1 cellular context compared by ENCODE assay signal in genomic region chr20:35284267-35284991, GRCh38.
A peak's percentile ranks its signal among the peaks of the same experiment; 100 is the strongest.
TF ChIP-seq lines count a peak whose summit lies in the region.

Gene EIF6, minus strand, starts transcription at chr20:35284772. Its CDS starts 285 bp downstream, at chr20:35284487.

TF ChIP-seq in HepG2, 621 proteins besides CTCF, POLR2A, EP300 and RAD21 (continued from another document and continues in another):
- TF ChIP-seq, protein P1, sequence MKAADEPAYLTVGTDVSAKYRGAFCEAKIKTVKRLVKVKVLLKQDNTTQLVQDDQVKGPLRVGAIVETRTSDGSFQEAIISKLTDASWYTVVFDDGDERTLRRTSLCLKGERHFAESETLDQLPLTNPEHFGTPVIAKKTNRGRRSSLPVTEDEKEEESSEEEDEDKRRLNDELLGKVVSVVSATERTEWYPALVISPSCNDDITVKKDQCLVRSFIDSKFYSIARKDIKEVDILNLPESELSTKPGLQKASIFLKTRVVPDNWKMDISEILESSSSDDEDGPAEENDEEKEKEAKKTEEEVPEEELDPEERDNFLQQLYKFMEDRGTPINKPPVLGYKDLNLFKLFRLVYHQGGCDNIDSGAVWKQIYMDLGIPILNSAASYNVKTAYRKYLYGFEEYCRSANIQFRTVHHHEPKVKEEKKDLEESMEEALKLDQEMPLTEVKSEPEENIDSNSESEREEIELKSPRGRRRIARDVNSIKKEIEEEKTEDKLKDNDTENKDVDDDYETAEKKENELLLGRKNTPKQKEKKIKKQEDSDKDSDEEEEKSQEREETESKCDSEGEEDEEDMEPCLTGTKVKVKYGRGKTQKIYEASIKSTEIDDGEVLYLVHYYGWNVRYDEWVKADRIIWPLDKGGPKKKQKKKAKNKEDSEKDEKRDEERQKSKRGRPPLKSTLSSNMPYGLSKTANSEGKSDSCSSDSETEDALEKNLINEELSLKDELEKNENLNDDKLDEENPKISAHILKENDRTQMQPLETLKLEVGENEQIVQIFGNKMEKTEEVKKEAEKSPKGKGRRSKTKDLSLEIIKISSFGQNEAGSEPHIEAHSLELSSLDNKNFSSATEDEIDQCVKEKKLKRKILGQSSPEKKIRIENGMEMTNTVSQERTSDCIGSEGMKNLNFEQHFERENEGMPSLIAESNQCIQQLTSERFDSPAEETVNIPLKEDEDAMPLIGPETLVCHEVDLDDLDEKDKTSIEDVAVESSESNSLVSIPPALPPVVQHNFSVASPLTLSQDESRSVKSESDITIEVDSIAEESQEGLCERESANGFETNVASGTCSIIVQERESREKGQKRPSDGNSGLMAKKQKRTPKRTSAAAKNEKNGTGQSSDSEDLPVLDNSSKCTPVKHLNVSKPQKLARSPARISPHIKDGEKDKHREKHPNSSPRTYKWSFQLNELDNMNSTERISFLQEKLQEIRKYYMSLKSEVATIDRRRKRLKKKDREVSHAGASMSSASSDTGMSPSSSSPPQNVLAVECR (CRISPR knock-in tag; IDR thresholded peaks at IDR 0.05; ENCODE audit: borderline replicate concordance), result peak; percentile 97
- TF ChIP-seq ZBTB8A (CRISPR knock-in tag; IDR thresholded peaks at IDR 0.05; ENCODE audit: borderline replicate concordance, low read depth) (no peak), JUNB (CRISPR knock-in tag; IDR thresholded peaks at IDR 0.05; ENCODE audit: borderline replicate concordance) (peak; percentile 63; the same call in 1 of the 2 replicates), HNRNPUL1 (IDR thresholded peaks at IDR 0.05; ENCODE audit: low read depth, low read length) (no peak), ESRRA (CRISPR knock-in tag; IDR thresholded peaks at IDR 0.05; ENCODE audit: low read depth) (peak; percentile 58), ZNF615 (CRISPR knock-in tag; IDR thresholded peaks at IDR 0.05; ENCODE audit: borderline replicate concordance) (peak; percentile 99), TBP (CRISPR knock-in tag; IDR thresholded peaks at IDR 0.05) (no peak), KMT2A (CRISPR knock-in tag; IDR thresholded peaks at IDR 0.05) (peak; percentile 89), ZSCAN20 (CRISPR knock-in tag; IDR thresholded peaks at IDR 0.05; ENCODE audit: borderline replicate concordance) (no peak), SNRNP70 (IDR thresholded peaks at IDR 0.05; ENCODE audit: low read depth, low read length) (no peak), ZNF333 (CRISPR knock-in tag; IDR thresholded peaks at IDR 0.05; ENCODE audit: borderline replicate concordance) (no peak; the same call in 1 of the 2 replicates), CENPX (CRISPR knock-in tag; IDR thresholded peaks at IDR 0.05) (no peak), ZBTB46 (CRISPR knock-in tag; IDR thresholded peaks at IDR 0.05; ENCODE audit: borderline replicate concordance) (no peak), UBTF (CRISPR knock-in tag; IDR thresholded peaks at IDR 0.05) (peak; percentile 97), RARG (CRISPR knock-in tag; IDR thresholded peaks at IDR 0.05; ENCODE audit: low read depth) (no peak), ZNF780A (CRISPR knock-in tag; IDR thresholded peaks at IDR 0.05) (peak; percentile 82), USF2 (IDR thresholded peaks at IDR 0.05; ENCODE audit: low read depth, low read length) (no peak), USF2 (CRISPR knock-in tag; IDR thresholded peaks at IDR 0.05; ENCODE audit: borderline replicate concordance) (peak; percentile 51; the same call in 1 of the 2 replicates), ZSCAN12 (CRISPR knock-in tag; IDR thresholded peaks at IDR 0.05) (no peak), ARHGAP35 (CRISPR knock-in tag; IDR thresholded peaks at IDR 0.05; ENCODE audit: borderline replicate concordance) (peak; percentile 93)
- TF ChIP-seq, protein P2, sequence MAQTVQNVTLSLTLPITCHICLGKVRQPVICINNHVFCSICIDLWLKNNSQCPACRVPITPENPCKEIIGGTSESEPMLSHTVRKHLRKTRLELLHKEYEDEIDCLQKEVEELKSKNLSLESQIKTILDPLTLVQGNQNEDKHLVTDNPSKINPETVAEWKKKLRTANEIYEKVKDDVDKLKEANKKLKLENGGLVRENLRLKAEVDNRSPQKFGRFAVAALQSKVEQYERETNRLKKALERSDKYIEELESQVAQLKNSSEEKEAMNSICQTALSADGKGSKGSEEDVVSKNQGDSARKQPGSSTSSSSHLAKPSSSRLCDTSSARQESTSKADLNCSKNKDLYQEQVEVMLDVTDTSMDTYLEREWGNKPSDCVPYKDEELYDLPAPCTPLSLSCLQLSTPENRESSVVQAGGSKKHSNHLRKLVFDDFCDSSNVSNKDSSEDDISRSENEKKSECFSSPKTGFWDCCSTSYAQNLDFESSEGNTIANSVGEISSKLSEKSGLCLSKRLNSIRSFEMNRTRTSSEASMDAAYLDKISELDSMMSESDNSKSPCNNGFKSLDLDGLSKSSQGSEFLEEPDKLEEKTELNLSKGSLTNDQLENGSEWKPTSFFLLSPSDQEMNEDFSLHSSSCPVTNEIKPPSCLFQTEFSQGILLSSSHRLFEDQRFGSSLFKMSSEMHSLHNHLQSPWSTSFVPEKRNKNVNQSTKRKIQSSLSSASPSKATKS (CRISPR knock-in tag; IDR thresholded peaks at IDR 0.05), result no peak
- TF ChIP-seq, protein P3, sequence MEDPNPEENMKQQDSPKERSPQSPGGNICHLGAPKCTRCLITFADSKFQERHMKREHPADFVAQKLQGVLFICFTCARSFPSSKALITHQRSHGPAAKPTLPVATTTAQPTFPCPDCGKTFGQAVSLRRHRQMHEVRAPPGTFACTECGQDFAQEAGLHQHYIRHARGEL (CRISPR knock-in tag; IDR thresholded peaks at IDR 0.05), result 0 out of 2 replicates have a peak, but pooled peaks have one; percentile 50
- TF ChIP-seq, protein P4, sequence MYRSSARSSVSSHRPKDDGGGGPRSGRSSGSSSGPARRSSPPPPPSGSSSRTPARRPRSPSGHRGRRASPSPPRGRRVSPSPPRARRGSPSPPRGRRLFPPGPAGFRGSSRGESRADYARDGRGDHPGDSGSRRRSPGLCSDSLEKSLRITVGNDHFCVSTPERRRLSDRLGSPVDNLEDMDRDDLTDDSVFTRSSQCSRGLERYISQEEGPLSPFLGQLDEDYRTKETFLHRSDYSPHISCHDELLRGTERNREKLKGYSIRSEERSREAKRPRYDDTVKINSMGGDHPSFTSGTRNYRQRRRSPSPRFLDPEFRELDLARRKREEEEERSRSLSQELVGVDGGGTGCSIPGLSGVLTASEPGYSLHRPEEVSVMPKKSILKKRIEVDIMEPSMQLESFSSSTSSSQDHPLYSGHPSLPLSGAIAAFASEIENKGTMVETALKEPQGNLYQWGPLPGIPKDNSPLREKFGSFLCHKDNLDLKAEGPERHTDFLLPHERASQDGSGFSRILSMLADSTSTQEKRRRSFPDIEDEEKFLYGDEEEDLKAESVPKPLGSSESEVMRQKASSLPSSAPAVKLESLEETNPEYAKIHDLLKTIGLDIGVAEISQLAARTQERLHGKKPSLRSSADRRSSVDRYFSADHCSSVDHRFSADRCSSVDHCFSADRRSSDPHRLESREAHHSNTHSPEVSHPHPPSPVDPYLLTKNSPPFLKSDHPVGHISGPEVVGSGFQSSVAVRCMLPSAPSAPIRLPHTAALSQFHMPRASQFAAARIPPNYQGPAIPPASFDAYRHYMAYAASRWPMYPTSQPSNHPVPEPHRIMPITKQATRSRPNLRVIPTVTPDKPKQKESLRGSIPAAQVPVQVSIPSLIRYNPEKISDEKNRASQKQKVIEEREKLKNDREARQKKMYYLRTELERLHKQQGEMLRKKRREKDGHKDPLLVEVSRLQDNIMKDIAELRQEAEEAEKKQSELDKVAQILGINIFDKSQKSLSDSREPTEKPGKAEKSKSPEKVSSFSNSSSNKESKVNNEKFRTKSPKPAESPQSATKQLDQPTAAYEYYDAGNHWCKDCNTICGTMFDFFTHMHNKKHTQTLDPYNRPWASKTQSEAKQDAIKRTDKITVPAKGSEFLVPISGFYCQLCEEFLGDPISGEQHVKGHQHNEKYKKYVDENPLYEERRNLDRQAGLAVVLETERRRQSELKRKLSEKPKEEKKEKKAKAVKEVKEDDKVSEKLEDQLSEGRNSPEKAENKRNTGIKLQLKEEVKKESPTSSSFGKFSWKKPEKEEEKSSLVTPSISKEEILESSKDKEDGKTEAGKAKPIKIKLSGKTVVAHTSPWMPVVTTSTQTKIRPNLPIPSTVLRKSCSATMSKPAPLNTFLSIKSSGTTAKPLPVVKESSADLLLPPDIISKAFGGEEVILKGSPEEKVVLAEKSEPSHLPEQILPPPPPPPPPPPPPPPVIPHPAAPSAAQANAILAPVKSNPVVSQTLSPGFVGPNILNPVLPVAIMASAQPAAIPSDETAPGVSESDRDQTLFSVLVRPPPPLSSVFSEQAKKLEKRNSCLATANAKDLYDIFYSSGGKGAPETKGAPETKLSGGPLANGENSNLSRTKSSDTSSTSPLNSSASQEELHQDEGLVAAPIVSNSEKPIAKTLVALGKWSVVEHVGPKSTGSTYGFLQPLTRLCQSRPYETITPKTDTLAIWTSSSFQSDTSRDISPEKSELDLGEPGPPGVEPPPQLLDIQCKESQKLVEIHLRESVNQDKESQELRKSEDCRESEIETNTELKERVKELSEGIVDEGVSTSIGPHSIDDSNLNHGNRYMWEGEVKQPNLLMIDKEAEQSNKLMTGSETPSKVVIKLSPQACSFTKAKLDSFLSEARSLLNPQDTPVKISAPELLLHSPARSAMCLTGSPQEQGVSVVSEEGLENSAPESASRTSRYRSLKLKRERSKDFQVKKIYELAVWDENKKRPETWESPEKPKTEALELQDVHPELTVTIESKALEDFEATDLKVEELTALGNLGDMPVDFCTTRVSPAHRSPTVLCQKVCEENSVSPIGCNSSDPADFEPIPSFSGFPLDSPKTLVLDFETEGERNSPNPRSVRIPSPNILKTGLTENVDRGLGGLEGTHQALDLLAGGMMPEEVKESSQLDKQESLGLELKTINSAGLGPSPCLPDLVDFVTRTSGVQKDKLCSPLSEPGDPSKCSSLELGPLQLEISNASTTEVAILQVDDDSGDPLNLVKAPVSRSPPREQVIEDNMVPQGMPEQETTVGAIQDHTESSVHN (CRISPR knock-in tag; IDR thresholded peaks at IDR 0.05), result no peak
- TF ChIP-seq, protein P5, sequence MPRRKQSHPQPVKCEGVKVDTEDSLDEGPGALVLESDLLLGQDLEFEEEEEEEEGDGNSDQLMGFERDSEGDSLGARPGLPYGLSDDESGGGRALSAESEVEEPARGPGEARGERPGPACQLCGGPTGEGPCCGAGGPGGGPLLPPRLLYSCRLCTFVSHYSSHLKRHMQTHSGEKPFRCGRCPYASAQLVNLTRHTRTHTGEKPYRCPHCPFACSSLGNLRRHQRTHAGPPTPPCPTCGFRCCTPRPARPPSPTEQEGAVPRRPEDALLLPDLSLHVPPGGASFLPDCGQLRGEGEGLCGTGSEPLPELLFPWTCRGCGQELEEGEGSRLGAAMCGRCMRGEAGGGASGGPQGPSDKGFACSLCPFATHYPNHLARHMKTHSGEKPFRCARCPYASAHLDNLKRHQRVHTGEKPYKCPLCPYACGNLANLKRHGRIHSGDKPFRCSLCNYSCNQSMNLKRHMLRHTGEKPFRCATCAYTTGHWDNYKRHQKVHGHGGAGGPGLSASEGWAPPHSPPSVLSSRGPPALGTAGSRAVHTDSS (CRISPR knock-in tag; conservative IDR thresholded peaks at IDR 0.05), result no peak
- TF ChIP-seq, protein P6, sequence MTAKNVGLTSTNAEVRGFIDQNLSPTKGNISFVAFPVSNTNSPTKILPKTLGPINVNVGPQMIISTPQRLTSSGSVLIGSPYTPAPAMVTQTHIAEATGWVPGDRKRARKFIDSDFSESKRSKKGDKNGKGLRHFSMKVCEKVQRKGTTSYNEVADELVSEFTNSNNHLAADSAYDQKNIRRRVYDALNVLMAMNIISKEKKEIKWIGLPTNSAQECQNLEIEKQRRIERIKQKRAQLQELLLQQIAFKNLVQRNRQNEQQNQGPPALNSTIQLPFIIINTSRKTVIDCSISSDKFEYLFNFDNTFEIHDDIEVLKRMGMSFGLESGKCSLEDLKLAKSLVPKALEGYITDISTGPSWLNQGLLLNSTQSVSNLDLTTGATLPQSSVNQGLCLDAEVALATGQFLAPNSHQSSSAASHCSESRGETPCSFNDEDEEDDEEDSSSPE (CRISPR knock-in tag; IDR thresholded peaks at IDR 0.05), result peak; percentile 85
- TF ChIP-seq, protein P7, sequence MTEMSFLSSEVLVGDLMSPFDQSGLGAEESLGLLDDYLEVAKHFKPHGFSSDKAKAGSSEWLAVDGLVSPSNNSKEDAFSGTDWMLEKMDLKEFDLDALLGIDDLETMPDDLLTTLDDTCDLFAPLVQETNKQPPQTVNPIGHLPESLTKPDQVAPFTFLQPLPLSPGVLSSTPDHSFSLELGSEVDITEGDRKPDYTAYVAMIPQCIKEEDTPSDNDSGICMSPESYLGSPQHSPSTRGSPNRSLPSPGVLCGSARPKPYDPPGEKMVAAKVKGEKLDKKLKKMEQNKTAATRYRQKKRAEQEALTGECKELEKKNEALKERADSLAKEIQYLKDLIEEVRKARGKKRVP (CRISPR knock-in tag; IDR thresholded peaks at IDR 0.05), result peak in 1 of 2 experiments; percentile 74; a peak in 2 of 4 replicates
